In genomic region chr13:51793570-51794273, GRCh38 we compare ENCODE assay signal across 1 cellular context.
TF ChIP-seq lines count a peak whose summit lies in the region.

No MANE protein-coding gene starts in this region.

TF ChIP-seq in IMR-90, 13 proteins besides CTCF, POLR2A, EP300 and RAD21 (continued from another document):
- no peak for TF ChIP-seq USF2 (IDR thresholded peaks at IDR 0.05; ENCODE audit: low read depth, low read length)
- TF ChIP-seq MAFK (IDR thresholded peaks at IDR 0.05; ENCODE audit: low read depth, low read length) = peak; percentile 53
- peak; percentile 90 for TF ChIP-seq NFE2L2 (IDR thresholded peaks at IDR 0.05; ENCODE audit: low read depth, low read length)
- peak; percentile 11; the same call in 1 of the 2 replicates for TF ChIP-seq CEBPB (IDR thresholded peaks at IDR 0.05; ENCODE audit: low read depth, low read length)
- TF ChIP-seq MAZ (IDR thresholded peaks at IDR 0.05; ENCODE audit: borderline replicate concordance, low read depth, low read length) = no peak
- TF ChIP-seq MXI1 (IDR thresholded peaks at IDR 0.05; ENCODE audit: borderline replicate concordance, low read depth, low read length) = no peak
